In the genomic region with DNA sequence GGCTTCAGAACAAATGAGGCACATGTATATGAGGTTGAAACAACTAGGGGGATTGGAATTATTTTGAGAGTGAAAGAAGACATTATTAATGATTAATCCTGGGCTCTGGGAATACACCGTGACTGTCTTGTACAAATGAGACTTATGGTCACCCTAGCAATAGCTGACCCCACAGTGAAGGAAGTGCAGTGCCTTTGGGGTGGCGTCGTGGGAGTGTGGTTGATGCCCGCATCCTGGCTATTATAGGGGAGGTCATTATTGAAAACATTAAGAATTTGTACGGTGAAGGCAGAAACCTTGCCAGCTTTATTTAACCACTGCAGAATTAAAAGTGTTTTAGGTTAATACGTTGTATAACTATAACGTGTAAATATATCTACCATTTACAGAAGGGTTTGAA, we compare ENCODE assay signal across 8 cellular contexts.
"Had no signal": no experiment of that assay in that cellular context is flagged by ENCODE, and none has a peak within 500 bp of the region (broad histone marks: within the 10 kb centered on the region; RNA-seq: fewer than 3 reads in every experiment).

No MANE protein-coding gene starts in this region.

- H3K27ac ChIP-seq: GM23248 had no signal

- H3K4me1 ChIP-seq: HAP-1 had no signal

- DNase-seq: GM23248, GOT3, H7, H9, HCEC 1CT, HFFc6 had no signal

- H3K36me3 ChIP-seq: HAP-1 had no signal

- H3K9me3 ChIP-seq: HAP-1 had no signal

- H3K4me3 ChIP-seq: GM23248, GM23338, HAP-1 had no signal
